18 cellular contexts compared by ENCODE assay signal in the genomic region with DNA sequence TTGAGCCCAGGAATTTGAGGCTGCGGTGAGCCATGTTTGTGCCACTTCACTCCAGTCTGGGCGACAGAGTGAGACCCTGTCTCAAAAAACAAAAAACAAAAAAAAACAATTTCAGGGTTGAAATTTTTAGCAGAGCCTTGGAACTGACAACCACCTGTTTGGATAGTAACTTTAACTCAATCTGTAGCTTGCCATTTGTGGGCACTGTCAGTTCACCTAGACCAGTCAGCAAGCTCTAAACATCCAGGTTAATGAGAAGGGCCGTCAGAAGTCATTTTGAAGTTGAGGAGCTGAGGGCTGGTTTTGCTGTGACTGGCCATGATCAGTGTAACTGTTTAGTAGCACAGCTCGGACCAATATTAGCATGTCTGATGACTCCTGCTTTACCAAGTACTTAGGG. TPM values are rescaled to one million over a fixed set of nuclear protein-coding genes. Genes with fewer than 3 reads are reported as not detected.
DNase-seq lines count a peak whose midpoint lies in the region; ATAC-seq and TF ChIP-seq lines count a peak whose summit lies in the region.
"Had no signal": no experiment of that assay in that cellular context is flagged by ENCODE, and none has a peak within 500 bp of the region (broad histone marks: within the 10 kb centered on the region; RNA-seq: fewer than 3 reads in every experiment).

No MANE protein-coding gene starts in this region.

- H3K4me3 Mint-ChIP-seq in CD4-positive, CD25-positive, alpha-beta regulatory T cell: peak overlapping the region in 2 of 4 donors; percentile 9 to 63
- no peak overlapping the region for H3K4me3 Mint-ChIP-seq in CD8-positive, alpha-beta T cell
- H3K4me3 Mint-ChIP-seq in T-helper 17 cell (no peak overlapping the region), memory B cell (no peak overlapping the region)

- POLR2A ChIA-PET in CD8-positive, alpha-beta T cell (lab: Charles Lee): interaction anchor here (0.7 to 1.6 kb wide), 3 partner anchors 9 to 63 kb away, joined by 3 to 6 read pairs (median 3); partner anchors contain the start of gene TRAPPC10

- H3K36me3 ChIP-seq in CD4-positive, CD25-positive, alpha-beta regulatory T cell (ENCODE audit: control insufficient read depth, insufficient read depth, low read length): no peaks in the 10 kb centered on the region
- no peaks in the 10 kb centered on the region for H3K36me3 ChIP-seq in CD8-positive, alpha-beta T cell (ENCODE audit: insufficient read depth, low read length)

- CTCF ChIA-PET in CD8-positive, alpha-beta T cell (lab: Charles Lee): interaction anchor here (1.0 kb wide), 1 partner anchor 81 kb away, joined by 3 read pairs; no protein-coding TSS in a partner anchor

- DNase-seq in CD4-positive, CD25-positive, alpha-beta regulatory T cell: no peak
- DNase-seq in CD8-positive, alpha-beta T cell: no peak
- DNase-seq in T-helper 17 cell (no peak), memory B cell (ENCODE audit: low spot score in 2 of 2) (no peak), NCI-H2081 (lab: John Stamatoyannopoulos, UW) (no peak), anterior cingulate cortex (lab: John Stamatoyannopoulos, UW) (no peak), ureter (ENCODE audit: low spot score) (no peak)
- DNase-seq: activated gamma-delta T cell treated with Interleukin-2 at 50 U/mL for 16 hours, BE2C, body of pancreas, erythroblast, GM23248, KBM-7, NCI-H1092 treated with DMSO at 0.1 percent for 48 hours, NCI-H2107, NCI-H748 treated with DMSO at 0.1 percent for 48 hours, small intestine, testis had no signal

- H3K4me1 Mint-ChIP-seq in CD4-positive, CD25-positive, alpha-beta regulatory T cell: peaks cover 49 to 90% (median 72%) of the 10 kb centered on the region in 4 donors
- peaks cover 86% of the 10 kb centered on the region for H3K4me1 Mint-ChIP-seq in CD8-positive, alpha-beta T cell (ENCODE audit: low read depth)
- peaks cover 68% of the 10 kb centered on the region for H3K4me1 Mint-ChIP-seq in T-helper 17 cell
- peaks cover 45% of the 10 kb centered on the region for H3K4me1 Mint-ChIP-seq in memory B cell

- H3K9me3 Mint-ChIP-seq in CD4-positive, CD25-positive, alpha-beta regulatory T cell: no peaks in the 10 kb centered on the region
- no peaks in the 10 kb centered on the region for H3K9me3 Mint-ChIP-seq in CD8-positive, alpha-beta T cell
- no peaks in the 10 kb centered on the region for H3K9me3 Mint-ChIP-seq in memory B cell

- no peaks in the 10 kb centered on the region for H3K27me3 ChIP-seq in CD4-positive, CD25-positive, alpha-beta regulatory T cell (ENCODE audit: control insufficient read depth, insufficient read depth, low read length)
- no peaks in the 10 kb centered on the region for H3K27me3 ChIP-seq in CD8-positive, alpha-beta T cell (ENCODE audit: insufficient read depth, low read length)
- H3K27me3 ChIP-seq: BE2C, body of pancreas, testis had no signal

- peak overlapping the region in 2 of 3 donors; percentile 68 to 69 for H3K27ac Mint-ChIP-seq in CD4-positive, CD25-positive, alpha-beta regulatory T cell
- peak overlapping the region; percentile 89 for H3K27ac Mint-ChIP-seq in CD8-positive, alpha-beta T cell
- H3K27ac Mint-ChIP-seq in T-helper 17 cell (peak overlapping the region; percentile 89), memory B cell (peak overlapping the region; percentile 82)

- no peaks in the 10 kb centered on the region for H3K36me3 Mint-ChIP-seq in CD4-positive, CD25-positive, alpha-beta regulatory T cell
- H3K36me3 Mint-ChIP-seq in CD8-positive, alpha-beta T cell: peaks cover 6% of the 10 kb centered on the region
- H3K36me3 Mint-ChIP-seq in T-helper 17 cell (ENCODE audit: low read depth) (no peaks in the 10 kb centered on the region), memory B cell (no peaks in the 10 kb centered on the region)

- H3K27me3 Mint-ChIP-seq in CD4-positive, CD25-positive, alpha-beta regulatory T cell: no peaks in the 10 kb centered on the region
- H3K27me3 Mint-ChIP-seq in CD8-positive, alpha-beta T cell (ENCODE audit: low read depth): no peaks in the 10 kb centered on the region
- H3K27me3 Mint-ChIP-seq in T-helper 17 cell (no peaks in the 10 kb centered on the region), memory B cell (no peaks in the 10 kb centered on the region)

- no peak for TF ChIP-seq CTCF in CD8-positive, alpha-beta T cell (IDR thresholded peaks at IDR 0.05)

- peaks cover 84% of the 10 kb centered on the region for H3K4me1 ChIP-seq in CD4-positive, CD25-positive, alpha-beta regulatory T cell (ENCODE audit: control insufficient read depth, insufficient read depth, low read length, poor library complexity, severe bottlenecking)
- H3K4me1 ChIP-seq in CD8-positive, alpha-beta T cell (ENCODE audit: insufficient read depth, low read length): peaks cover 87% of the 10 kb centered on the region

- no peaks in the 10 kb centered on the region for H3K9me3 ChIP-seq in CD4-positive, CD25-positive, alpha-beta regulatory T cell (ENCODE audit: control insufficient read depth in 2 of 2, low read length in 2 of 2)
- H3K9me3 ChIP-seq in CD8-positive, alpha-beta T cell (ENCODE audit: low read length): no peaks in the 10 kb centered on the region
- no peaks in the 10 kb centered on the region for H3K9me3 ChIP-seq in T-helper 17 cell (ENCODE audit: control insufficient read depth, low read length, poor library complexity, severe bottlenecking)
- H3K9me3 ChIP-seq: BE2C, body of pancreas, testis had no signal

- intact Hi-C loops in CD8-positive, alpha-beta T cell (cut with DNase I, micrococcal nuclease): no loop called here

- H3K4me3 ChIP-seq in CD4-positive, CD25-positive, alpha-beta regulatory T cell (ENCODE audit: low read depth, low read length): no peak overlapping the region
- H3K4me3 ChIP-seq in CD8-positive, alpha-beta T cell (ENCODE audit: low read depth, low read length): no peak overlapping the region
- H3K4me3 ChIP-seq: body of pancreas, GM23248, testis had no signal

- ATAC-seq in CD4-positive, CD25-positive, alpha-beta regulatory T cell (ENCODE audit: low read depth in 2 of 2): no peak
- no peak for ATAC-seq in CD8-positive, alpha-beta T cell
- ATAC-seq in T-helper 17 cell (no peak), memory B cell (ENCODE audit: low read depth) (no peak)
- ATAC-seq: body of pancreas had no signal

- peak overlapping the region; percentile 56 for H3K27ac ChIP-seq in CD4-positive, CD25-positive, alpha-beta regulatory T cell (ENCODE audit: insufficient read depth, low read length, poor library complexity, severe bottlenecking)
- H3K27ac ChIP-seq in CD8-positive, alpha-beta T cell (ENCODE audit: low read depth, low read length): no peak overlapping the region
- H3K27ac ChIP-seq: body of pancreas, GM23248, testis had no signal

RNA-seq across cellular contexts. Expression of gene TRAPPC10, which starts 8.4 kb away (rescaled TPM):
- total RNA-seq in CD4-positive, CD25-positive, alpha-beta regulatory T cell: 132 TPM
- 10 to 100 TPM; 13.5 to 18.7 (median 17.1) TPM for polyA plus RNA-seq in CD4-positive, CD25-positive, alpha-beta regulatory T cell
- total RNA-seq in CD8-positive, alpha-beta T cell: 100 to 1,000 TPM; 128 to 130 TPM
- 100 to 1,000 TPM; 107 to 122 TPM for total RNA-seq in T-helper 17 cell
- total RNA-seq in ureter: 48.3 TPM
